ENCODE assay signal across 23 cellular contexts in genomic region chr19:33558846-33559245, GRCh38. TPM values are rescaled to one million over a fixed set of nuclear protein-coding genes. Genes with fewer than 3 reads are reported as not detected.
DNase-seq lines count a peak whose midpoint lies in the region; ATAC-seq and TF ChIP-seq lines count a peak whose summit lies in the region.
"Had no signal": no experiment of that assay in that cellular context is flagged by ENCODE, and none has a peak within 500 bp of the region (broad histone marks: within the 10 kb centered on the region; RNA-seq: fewer than 3 reads in every experiment).

No MANE protein-coding gene starts in this region.

- no peak overlapping the region for H3K27ac Mint-ChIP-seq in activated naive CD4-positive, alpha-beta T cell treated with anti-CD3 and anti-CD28 coated beads for 36 hours
- H3K27ac Mint-ChIP-seq in activated naive CD8-positive, alpha-beta T cell treated with anti-CD3 and anti-CD28 coated beads, Interleukin-2, amount 50 U/mL, for 24 hours = no peak overlapping the region
- H3K27ac Mint-ChIP-seq: natural killer cell had no signal

- H3K36me3 Mint-ChIP-seq in activated naive CD4-positive, alpha-beta T cell treated with anti-CD3 and anti-CD28 coated beads for 36 hours (ENCODE audit: low read depth) = no peaks in the 10 kb centered on the region
- H3K36me3 Mint-ChIP-seq in activated naive CD8-positive, alpha-beta T cell treated with anti-CD3 and anti-CD28 coated beads, Interleukin-2, amount 50 U/mL, for 24 hours (ENCODE audit: low read depth) = no peaks in the 10 kb centered on the region
- H3K36me3 Mint-ChIP-seq: natural killer cell had no signal

- no peaks in the 10 kb centered on the region for H3K36me3 ChIP-seq in right atrium auricular region
- H3K36me3 ChIP-seq: BLaER1 treated with 17β-estradiol and CSF1 and Interleukin-3, amounts not matched to agents 10 nM and 100 nM; gastroesophageal sphincter; stomach had no signal

- no peak for TF ChIP-seq CTCF in right atrium auricular region (IDR thresholded peaks at IDR 0.05)

- no peaks in the 10 kb centered on the region for H3K9me3 ChIP-seq in right atrium auricular region
- H3K9me3 ChIP-seq: BLaER1 treated with 17β-estradiol and CSF1 and Interleukin-3, amounts not matched to agents 10 nM and 100 nM; breast epithelium; gastroesophageal sphincter; SK-N-SH; stomach had no signal

- CTCF ChIA-PET in activated naive CD4-positive, alpha-beta T cell treated with anti-CD3 and anti-CD28 coated beads for 36 hours (lab: Charles Lee) = no interaction called here

- no peaks in the 10 kb centered on the region for H3K4me1 ChIP-seq in right atrium auricular region
- H3K4me1 ChIP-seq: breast epithelium, gastroesophageal sphincter, parathyroid adenoma, stomach had no signal

- H3K27ac ChIP-seq in right atrium auricular region = no peak overlapping the region
- H3K27ac ChIP-seq: BLaER1 treated with 17β-estradiol and CSF1 and Interleukin-3, amounts not matched to agents 10 nM and 100 nM; breast epithelium; gastroesophageal sphincter; parathyroid adenoma; skin epidermis; stomach had no signal

- peak; percentile 5 for DNase-seq in GM04504 (ENCODE audit: low read depth)
- peak; percentile 79 for DNase-seq in NCI-H2171 treated with DMSO at 0.1 percent for 48 hours (lab: John Stamatoyannopoulos, UW)
- peak; percentile 5 for DNase-seq in cerebellar cortex (ENCODE audit: low spot score)
- DNase-seq in sciatic nerve (ENCODE audit: low spot score) = peak; percentile 37
- no peak for DNase-seq in activated naive CD4-positive, alpha-beta T cell treated with anti-CD3 and anti-CD28 coated beads for 36 hours
- DNase-seq in right atrium auricular region (ENCODE audit: low spot score) = no peak
- DNase-seq in SW 1271 (lab: John Stamatoyannopoulos, UW) = no peak
- no peak for DNase-seq in activated naive CD8-positive, alpha-beta T cell treated with anti-CD3 and anti-CD28 coated beads, Interleukin-2, amount 50 U/mL, for 24 hours
- DNase-seq: Calu3; dermis blood vessel endothelial cell; kidney; natural killer cell; NCI-H1048; NCI-H226; SK-N-SH; stimulated activated CD4-positive, alpha-beta T cell treated with anti-CD3 and anti-CD28 coated beads, Interleukin-4, amount 100 ng/mL, for 1 hour; stomach; T1000 had no signal

- intact Hi-C loops in sciatic nerve (cut with DNase I) = no loop called here
- intact Hi-C loops in activated naive CD4-positive, alpha-beta T cell treated with anti-CD3 and anti-CD28 coated beads for 36 hours (cut with micrococcal nuclease) = no loop called here

- H3K4me1 Mint-ChIP-seq in activated naive CD4-positive, alpha-beta T cell treated with anti-CD3 and anti-CD28 coated beads for 36 hours (ENCODE audit: low read depth) = no peaks in the 10 kb centered on the region
- no peaks in the 10 kb centered on the region for H3K4me1 Mint-ChIP-seq in activated naive CD8-positive, alpha-beta T cell treated with anti-CD3 and anti-CD28 coated beads, Interleukin-2, amount 50 U/mL, for 24 hours
- H3K4me1 Mint-ChIP-seq: natural killer cell had no signal

- no peak overlapping the region for H3K4me3 ChIP-seq in right atrium auricular region
- H3K4me3 ChIP-seq: BLaER1 treated with 17β-estradiol and CSF1 and Interleukin-3, amounts not matched to agents 10 nM and 100 nM; breast epithelium; gastroesophageal sphincter; skin epidermis; stomach had no signal

- no peak overlapping the region for H3K4me3 Mint-ChIP-seq in activated naive CD4-positive, alpha-beta T cell treated with anti-CD3 and anti-CD28 coated beads for 36 hours
- H3K4me3 Mint-ChIP-seq in activated naive CD8-positive, alpha-beta T cell treated with anti-CD3 and anti-CD28 coated beads, Interleukin-2, amount 50 U/mL, for 24 hours = no peak overlapping the region
- H3K4me3 Mint-ChIP-seq: natural killer cell had no signal

- no peaks in the 10 kb centered on the region for H3K9me3 Mint-ChIP-seq in activated naive CD4-positive, alpha-beta T cell treated with anti-CD3 and anti-CD28 coated beads for 36 hours
- no peaks in the 10 kb centered on the region for H3K9me3 Mint-ChIP-seq in activated naive CD8-positive, alpha-beta T cell treated with anti-CD3 and anti-CD28 coated beads, Interleukin-2, amount 50 U/mL, for 24 hours
- H3K9me3 Mint-ChIP-seq: natural killer cell had no signal

- peaks cover 2% of the 10 kb centered on the region for H3K27me3 Mint-ChIP-seq in activated naive CD4-positive, alpha-beta T cell treated with anti-CD3 and anti-CD28 coated beads for 36 hours (ENCODE audit: low read depth)
- no peaks in the 10 kb centered on the region for H3K27me3 Mint-ChIP-seq in activated naive CD8-positive, alpha-beta T cell treated with anti-CD3 and anti-CD28 coated beads, Interleukin-2, amount 50 U/mL, for 24 hours

- H3K27me3 ChIP-seq in right atrium auricular region = no peaks in the 10 kb centered on the region
- H3K27me3 ChIP-seq: BLaER1 treated with 17β-estradiol and CSF1 and Interleukin-3, amounts not matched to agents 10 nM and 100 nM had no signal

- no peak for ATAC-seq in sciatic nerve
- ATAC-seq in activated naive CD8-positive, alpha-beta T cell treated with anti-CD3 and anti-CD28 coated beads, Interleukin-2, amount 50 U/mL, for 24 hours = no peak
- ATAC-seq: gastroesophageal sphincter, natural killer cell had no signal

RNA-seq across cellular contexts. Expression of gene PEPD, which starts 37.3 kb away (rescaled TPM):
- total RNA-seq in sciatic nerve (62.8 TPM), right atrium auricular region (10 to 100 TPM; 27.1 to 38.9 TPM)
- total RNA-seq in activated naive CD4-positive, alpha-beta T cell treated with anti-CD3 and anti-CD28 coated beads for 36 hours = 10 to 100 TPM; 31.9 to 35.8 TPM

Comparison
In these comparisons a context has a peak if more than half of its experiments do, and no peak if none do; other contexts are left out.
1. DNase-seq: peak in GM04504 (single experiment), NCI-H2171 treated with DMSO at 0.1 percent for 48 hours (single experiment), cerebellar cortex (single experiment) and sciatic nerve (single experiment); none in activated naive CD4-positive, alpha-beta T cell treated with anti-CD3 and anti-CD28 coated beads for 36 hours (single experiment), right atrium auricular region (single experiment), SW 1271 (0 of 2) and activated naive CD8-positive, alpha-beta T cell treated with anti-CD3 and anti-CD28 coated beads, Interleukin-2, amount 50 U/mL, for 24 hours (single experiment).